ENCODE assay signal across 1 cellular context in the genomic region with DNA sequence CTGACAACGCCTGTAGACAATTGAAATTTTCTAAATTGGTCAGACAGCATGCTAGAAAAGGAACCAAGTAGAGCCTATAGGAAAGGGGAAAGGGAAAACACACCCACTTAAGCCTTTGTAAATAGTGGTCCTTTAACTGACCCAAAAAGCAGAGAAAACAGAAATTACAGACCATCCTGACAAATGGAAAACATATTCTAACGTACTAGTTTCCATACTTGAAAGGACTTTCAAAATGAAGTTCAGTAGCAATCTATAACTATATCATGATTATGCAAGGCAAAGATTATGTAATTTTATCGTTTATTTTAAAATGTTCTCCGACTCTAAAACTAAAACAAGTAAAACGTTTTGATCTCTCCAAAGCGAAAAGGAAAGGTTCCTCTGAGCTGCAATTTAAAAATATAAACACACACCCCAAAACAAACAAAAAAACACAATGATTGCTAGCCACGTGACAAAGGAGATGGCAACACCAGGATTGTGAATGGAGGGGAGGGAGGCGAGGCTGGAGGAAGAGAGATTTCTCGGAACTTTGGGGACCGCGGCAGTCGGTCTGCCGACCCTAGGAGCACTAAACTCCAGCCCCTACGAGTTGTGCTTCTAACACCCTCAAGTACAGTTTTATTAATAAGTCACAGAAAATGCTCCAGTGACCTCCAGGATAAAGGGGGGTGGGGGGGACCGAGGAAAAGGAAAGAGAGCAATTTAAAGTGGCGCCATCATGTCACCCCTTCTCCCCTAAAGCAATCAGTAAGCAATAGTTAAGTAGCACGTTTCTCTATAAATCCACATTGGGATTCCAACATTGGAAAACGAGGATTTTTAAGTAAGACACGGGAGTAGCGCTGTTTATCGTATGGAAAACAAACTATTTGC.
TF ChIP-seq lines count a peak whose summit lies in the region.

No MANE protein-coding gene starts in this region.

TF ChIP-seq in HEK293, 187 proteins besides CTCF, POLR2A, EP300 and RAD21 (continued from another document):
- TF ChIP-seq KLF17 (tag by site-specific recombination; IDR thresholded peaks at IDR 0.05) (0 out of 2 replicates have a peak, but pooled peaks have one; percentile 12), ZNF19 (tag by site-specific recombination; IDR thresholded peaks at IDR 0.05; ENCODE audit: low read depth) (no peak), ZNF768 (tag by site-specific recombination; IDR thresholded peaks at IDR 0.05) (no peak), ZBTB20 (tag by site-specific recombination; IDR thresholded peaks at IDR 0.05) (0 out of 2 replicates have a peak, but pooled peaks have one; percentile 22), ZNF335 (tag by site-specific recombination; conservative IDR thresholded peaks at IDR 0.05) (no peak), ZNF146 (tag by site-specific recombination; IDR thresholded peaks at IDR 0.05) (no peak), MZF1 (tag by site-specific recombination; IDR thresholded peaks at IDR 0.05; ENCODE audit: borderline replicate concordance) (0 out of 2 replicates have a peak, but pooled peaks have one; percentile 17), ZFP69B (tag by site-specific recombination; IDR thresholded peaks at IDR 0.05) (no peak), PRDM1 (tag by site-specific recombination; IDR thresholded peaks at IDR 0.05) (peak; percentile 89)
- TF ChIP-seq, protein P1, sequence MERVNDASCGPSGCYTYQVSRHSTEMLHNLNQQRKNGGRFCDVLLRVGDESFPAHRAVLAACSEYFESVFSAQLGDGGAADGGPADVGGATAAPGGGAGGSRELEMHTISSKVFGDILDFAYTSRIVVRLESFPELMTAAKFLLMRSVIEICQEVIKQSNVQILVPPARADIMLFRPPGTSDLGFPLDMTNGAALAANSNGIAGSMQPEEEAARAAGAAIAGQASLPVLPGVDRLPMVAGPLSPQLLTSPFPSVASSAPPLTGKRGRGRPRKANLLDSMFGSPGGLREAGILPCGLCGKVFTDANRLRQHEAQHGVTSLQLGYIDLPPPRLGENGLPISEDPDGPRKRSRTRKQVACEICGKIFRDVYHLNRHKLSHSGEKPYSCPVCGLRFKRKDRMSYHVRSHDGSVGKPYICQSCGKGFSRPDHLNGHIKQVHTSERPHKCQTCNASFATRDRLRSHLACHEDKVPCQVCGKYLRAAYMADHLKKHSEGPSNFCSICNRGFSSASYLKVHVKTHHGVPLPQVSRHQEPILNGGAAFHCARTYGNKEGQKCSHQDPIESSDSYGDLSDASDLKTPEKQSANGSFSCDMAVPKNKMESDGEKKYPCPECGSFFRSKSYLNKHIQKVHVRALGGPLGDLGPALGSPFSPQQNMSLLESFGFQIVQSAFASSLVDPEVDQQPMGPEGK (tag by site-specific recombination; IDR thresholded peaks at IDR 0.05) = peak; percentile 52
TF ChIP-seq in HEK293: peak in this region for 22.
